In the genomic region with DNA sequence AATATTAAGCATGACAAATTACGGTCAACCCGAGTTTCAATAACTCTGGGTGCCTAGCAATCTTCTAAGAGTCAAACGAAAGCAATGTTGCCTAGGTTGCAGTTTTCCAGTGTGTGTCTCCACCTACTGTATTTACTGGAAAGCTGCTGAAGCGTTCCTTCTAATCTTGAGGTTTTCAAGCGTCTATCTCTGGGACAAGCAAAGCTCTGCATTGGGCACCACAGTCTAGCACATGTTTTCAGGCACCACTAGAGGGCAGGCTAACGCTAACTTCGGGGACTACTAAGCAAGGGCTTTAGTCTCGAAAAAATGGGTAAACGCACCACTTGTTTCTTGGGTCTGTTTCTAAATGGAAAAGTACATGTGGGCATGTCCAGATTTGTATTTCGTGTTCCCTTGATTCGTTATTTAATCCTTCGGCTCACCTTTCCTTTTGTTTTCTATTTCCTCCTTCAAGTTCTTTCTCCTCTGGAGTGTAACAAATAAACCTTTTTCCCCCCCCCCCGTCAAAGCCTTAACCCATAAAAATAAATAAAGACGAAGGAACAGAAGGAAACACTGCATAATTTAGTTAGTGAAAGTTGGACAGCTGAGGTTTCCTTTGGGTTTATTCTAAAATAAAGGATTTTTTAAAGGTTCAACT, we compare ENCODE assay signal across 8 cellular contexts.
DNase-seq lines count a peak whose midpoint lies in the region; ATAC-seq and TF ChIP-seq lines count a peak whose summit lies in the region.
"Not testable (repeated sequence)": the region's sequence is repeated elsewhere in the genome, so short reads cannot be mapped to it uniquely, and the experiment has no call there.

No MANE protein-coding gene starts in this region.

- not testable (repeated sequence) for H3K36me3 Mint-ChIP-seq in CD4-positive, alpha-beta T cell (ENCODE audit: low read depth); natural killer cell

- peaks cover 18% of the 10 kb centered on the region for H3K4me1 Mint-ChIP-seq in CD4-positive, alpha-beta T cell (ENCODE audit: low read depth)
- H3K4me1 Mint-ChIP-seq in natural killer cell: peaks cover 9 to 11% of the 10 kb centered on the region in 2 donors

- DNase-seq in CD4-positive, alpha-beta T cell: peak; percentile 61 to 76 (median 68)
- DNase-seq in T follicular helper cell (ENCODE audit: low read depth) (peak; percentile 70), natural killer cell (peak; percentile 47)
- peak; percentile 54 to 56 for DNase-seq in activated T-helper 1 cell treated with anti-CD3 and anti-CD28 coated beads, Interleukin-2, amount 50 U/mL, for 16 hours (ENCODE audit: low read depth in 1 of 2, low spot score in 1 of 2)
- peak; percentile 23 for DNase-seq in stimulated activated CD8-positive, alpha-beta memory T cell treated with anti-CD3 and anti-CD28 coated beads, Interleukin-15, amount 100 ng/mL, for 24 hours (ENCODE audit: low read depth)

- CTCF ChIA-PET in CD4-positive, alpha-beta T cell (lab: Charles Lee): interaction anchor here (0.6 kb wide), 2 partner anchors 83 to 135 kb away, joined by 3 to 5 read pairs; a partner anchor contains a TSS

- not testable (repeated sequence) for H3K9me3 ChIP-seq in CD4-positive, alpha-beta T cell (ENCODE audit: control insufficient read depth, low read length)

- not testable (repeated sequence) for H3K27me3 ChIP-seq in CD4-positive, alpha-beta T cell (ENCODE audit: control insufficient read depth, insufficient read depth, low read length)

- not testable (repeated sequence) for H3K27me3 Mint-ChIP-seq in CD4-positive, alpha-beta T cell
- H3K27me3 Mint-ChIP-seq in natural killer cell (ENCODE audit: low read depth in 2 of 2): peaks cover 9 to 21% of the 10 kb centered on the region in 2 donors

- POLR2A ChIA-PET in CD4-positive, alpha-beta T cell (lab: Charles Lee): interaction anchor here (0.7 to 2.3 kb wide), 2 partner anchors 36 to 82 kb away, joined by 3 to 12 read pairs; a partner anchor contains a TSS

- not testable (repeated sequence) for H3K27ac ChIP-seq in CD4-positive, alpha-beta T cell (ENCODE audit: low read depth, low read length)

- H3K27ac Mint-ChIP-seq in CD4-positive, alpha-beta T cell: peak overlapping the region; percentile 79
- H3K27ac Mint-ChIP-seq in natural killer cell: peak overlapping the region; percentile 85 to 90

- intact Hi-C loops in CD4-positive, alpha-beta T cell (cut with DNase I, micrococcal nuclease): loop anchor here (10.0 kb wide), 1 partner anchor 81 kb away; a partner anchor contains a TSS
- intact Hi-C loops in natural killer cell (cut with micrococcal nuclease): not testable (repeated sequence)

- peak overlapping the region; percentile 75 for H3K4me3 Mint-ChIP-seq in CD4-positive, alpha-beta T cell
- peak overlapping the region; percentile 87 for H3K4me3 Mint-ChIP-seq in natural killer cell

- peak; percentile 98 for ATAC-seq in CD4-positive, alpha-beta T cell (ENCODE audit: poor library complexity)
- ATAC-seq in GM19452 (IDR thresholded peaks at IDR 0.05; ENCODE audit: unreplicated experiment) (peak; percentile 93), HG03060 (IDR thresholded peaks at IDR 0.05; ENCODE audit: low read depth, unreplicated experiment) (peak; percentile 95), esophagus mucosa (peak; percentile 99), natural killer cell (peak; percentile 97 to 99 (median 98))

- TF ChIP-seq CTCF in CD4-positive, alpha-beta T cell (IDR thresholded peaks at IDR 0.05): peak; percentile 55
- TF ChIP-seq CTCF in natural killer cell (IDR thresholded peaks at IDR 0.05): peak; percentile 51

- H3K9me3 Mint-ChIP-seq in CD4-positive, alpha-beta T cell; natural killer cell: not testable (repeated sequence)
